10 cellular contexts compared by ENCODE assay signal in the genomic region with DNA sequence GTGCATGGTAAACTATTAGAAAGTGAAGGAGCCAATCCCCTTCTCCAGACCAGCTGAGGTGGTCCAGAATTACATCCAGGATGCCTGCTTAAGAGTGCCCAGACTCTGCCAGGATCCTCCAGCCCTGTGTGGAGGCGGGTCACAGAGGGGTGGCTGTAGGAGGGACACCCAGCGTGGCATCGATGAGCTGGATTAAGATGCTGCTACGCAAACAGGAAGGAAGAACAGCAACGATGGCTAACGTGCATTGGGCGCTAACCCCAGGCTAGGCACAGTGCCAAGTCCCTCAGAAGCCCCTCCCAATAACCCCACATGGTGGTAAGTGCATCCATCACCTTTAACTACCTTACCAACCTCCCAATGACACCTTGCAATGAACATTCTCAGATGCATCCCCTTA.
DNase-seq lines count a peak whose midpoint lies in the region; ATAC-seq, FAIRE-seq and TF ChIP-seq lines count a peak whose summit lies in the region.
"Had no signal": no experiment of that assay in that cellular context is flagged by ENCODE, and none has a peak within 500 bp of the region (broad histone marks: within the 10 kb centered on the region; RNA-seq: fewer than 3 reads in every experiment).

No MANE protein-coding gene starts in this region.

- H3K9me3 ChIP-seq in small intestine (ENCODE audit: control insufficient read depth, low read depth), result no peaks in the 10 kb centered on the region
- no peaks in the 10 kb centered on the region for H3K9me3 ChIP-seq in HepG2 (ENCODE audit: low read length)
- H3K9me3 ChIP-seq in SK-N-SH, result 0 out of 2 replicates have a peak, but pooled peaks cover 4% of the 10 kb centered on the region

- H3K4me1 Mint-ChIP-seq in T-helper 2 cell treated with Interferon-gamma antibody and Interleukin-4, amounts not matched to agents 5 μg/mL and 100 μg/mL, for 36 hours (ENCODE audit: low read depth), result peaks cover 34% of the 10 kb centered on the region
- peaks cover 52% of the 10 kb centered on the region for H3K4me1 Mint-ChIP-seq in activated naive CD4-positive, alpha-beta T cell treated with anti-CD3 and anti-CD28 coated beads, Interleukin-2, amount 50 U/mL, for 24 hours

- peak overlapping the region; percentile 7 for H3K4me3 Mint-ChIP-seq in T-helper 2 cell treated with Interferon-gamma antibody and Interleukin-4, amounts not matched to agents 5 μg/mL and 100 μg/mL, for 36 hours
- H3K4me3 Mint-ChIP-seq in activated naive CD4-positive, alpha-beta T cell treated with anti-CD3 and anti-CD28 coated beads, Interleukin-2, amount 50 U/mL, for 24 hours, result peak overlapping the region; percentile 21

- H3K27ac ChIP-seq in small intestine (ENCODE audit: low read depth in 1 of 2, low read length in 1 of 2), result peak overlapping the region in 1 of 2 donors; percentile 37
- no peak overlapping the region for H3K27ac ChIP-seq in HepG2 (ENCODE audit: extremely low read length, insufficient read depth, low read length)
- no peak overlapping the region for H3K27ac ChIP-seq in SK-N-SH (ENCODE audit: low read depth in 2 of 2, low read length in 1 of 2)

- H3K9me3 Mint-ChIP-seq in T-helper 2 cell treated with Interferon-gamma antibody and Interleukin-4, amounts not matched to agents 5 μg/mL and 100 μg/mL, for 36 hours, result no peaks in the 10 kb centered on the region
- H3K9me3 Mint-ChIP-seq in activated naive CD4-positive, alpha-beta T cell treated with anti-CD3 and anti-CD28 coated beads, Interleukin-2, amount 50 U/mL, for 24 hours, result no peaks in the 10 kb centered on the region

- H4K20me1 ChIP-seq in HepG2 (ENCODE audit: insufficient read depth, low read length) (no peaks in the 10 kb centered on the region), SK-N-SH (ENCODE audit: insufficient read depth) (no peaks in the 10 kb centered on the region)

- in situ Hi-C loops in HepG2 (cut with HindIII; ENCODE audit: extremely low pct_ligation_motif_present, low pct_unique_long_range_greater_than_20kb), result no loop called here

- H3K4me1 ChIP-seq in small intestine (ENCODE audit: control insufficient read depth in 2 of 2, insufficient read depth in 1 of 2, low read depth in 1 of 2, low read length in 1 of 2) (peaks cover 5 to 30% of the 10 kb centered on the region in 2 donors), HepG2 (ENCODE audit: insufficient read depth, low read length) (peaks cover 9% of the 10 kb centered on the region; the same call in 1 of the 2 replicates), SK-N-SH (ENCODE audit: control insufficient read depth in 1 of 2, insufficient read depth in 2 of 2, low read depth in 1 of 2, low read length in 1 of 2) (peaks cover 10 to 13% of the 10 kb centered on the region in 2 experiments; a peak in 3 of 4 replicates)

- TF ChIP-seq POLR2A in HepG2 (IDR thresholded peaks at IDR 0.05; ENCODE audit: insufficient read depth in 1 of 2, low read depth in 2 of 2, low read length in 2 of 2), result no peak

- no peaks in the 10 kb centered on the region for H3F3A ChIP-seq in SK-N-SH (replicated peaks; ENCODE audit: insufficient read depth)

- DNase-seq in Jurkat, Clone E6-1 (ENCODE audit: low read depth, low spot score), result peak; percentile 72
- DNase-seq in T-helper 2 cell treated with Interferon-gamma antibody and Interleukin-4, amounts not matched to agents 5 μg/mL and 100 μg/mL, for 36 hours (ENCODE audit: low spot score), result no peak
- DNase-seq in posterior vena cava (ENCODE audit: low spot score) (peak; percentile 80), occipital lobe (lab: John Stamatoyannopoulos, UW) (no peak), small intestine (no peak), HepG2 (ENCODE audit: low spot score) (no peak), SK-N-SH (no peak)
- DNase-seq: DMS 273 treated with DMSO at 0.1 percent for 48 hours, mesendoderm had no signal

- no peak for TF ChIP-seq RAD21 in HepG2 (CRISPR knock-in tag; IDR thresholded peaks at IDR 0.05)
- TF ChIP-seq RAD21 in SK-N-SH (IDR thresholded peaks at IDR 0.05; ENCODE audit: low read length), result no peak

- H3K36me3 ChIP-seq in small intestine (ENCODE audit: control insufficient read depth in 2 of 2, insufficient read depth in 2 of 2, low read length in 2 of 2), result no peaks in the 10 kb centered on the region
- no peaks in the 10 kb centered on the region for H3K36me3 ChIP-seq in HepG2 (replicated peaks in 1 of 2; ENCODE audit: control insufficient read depth in 1 of 2, insufficient read depth in 2 of 2, low read length in 2 of 2)
- peaks cover 0 to 4% of the 10 kb centered on the region in 2 experiments for H3K36me3 ChIP-seq in SK-N-SH (replicated peaks in 1 of 2; ENCODE audit: control insufficient read depth in 1 of 2, insufficient read depth in 2 of 2, low read length in 1 of 2)

- WGBS in small intestine, 3 donors, result 49 to 60% (median 55%) methylated on average over 7 of the region's 7 CpGs
- WGBS in HepG2 (ENCODE audit: low lambda C conversion rate), result 41% methylated on average over 7 of the region's 7 CpGs
- WGBS in SK-N-SH (ENCODE audit: low lambda C conversion rate), result 78% methylated on average over 7 of the region's 7 CpGs

- no TSS peak for BruUV-seq in HepG2 (replicated peaks; lab: Mats Ljungman, UMichigan)

- H3K27me3 Mint-ChIP-seq in T-helper 2 cell treated with Interferon-gamma antibody and Interleukin-4, amounts not matched to agents 5 μg/mL and 100 μg/mL, for 36 hours (ENCODE audit: low read depth), result no peaks in the 10 kb centered on the region
- no peaks in the 10 kb centered on the region for H3K27me3 Mint-ChIP-seq in activated naive CD4-positive, alpha-beta T cell treated with anti-CD3 and anti-CD28 coated beads, Interleukin-2, amount 50 U/mL, for 24 hours

- no peak overlapping the region for H3K4me3 ChIP-seq in Jurkat, Clone E6-1 (ENCODE audit: low read length)
- H3K4me3 ChIP-seq in small intestine (ENCODE audit: low read depth in 1 of 2, low read length in 2 of 2) (no peak overlapping the region), HepG2 (replicated peaks in 1 of 3; ENCODE audit: insufficient read depth in 1 of 3, low read depth in 2 of 3, low read length in 3 of 3) (no peak overlapping the region), SK-N-SH (ENCODE audit: low read depth in 2 of 2, low read length in 1 of 2) (no peak overlapping the region)

- no peaks in the 10 kb centered on the region for H3K9me2 ChIP-seq in SK-N-SH

- intact Hi-C loops in posterior vena cava (cut with DNase I), result no loop called here
- intact Hi-C loops in HepG2 (cut with micrococcal nuclease; ENCODE audit: unreplicated experiment), result no loop called here

- TF ChIP-seq EP300 in HepG2 (IDR thresholded peaks at IDR 0.05; ENCODE audit: low read depth in 2 of 2, low read length in 2 of 2) (no peak), HepG2 (CRISPR knock-in tag; IDR thresholded peaks at IDR 0.05; ENCODE audit: borderline replicate concordance) (no peak), SK-N-SH (IDR thresholded peaks at IDR 0.05; ENCODE audit: borderline replicate concordance in 1 of 2, low read depth in 1 of 2, low read length in 1 of 2) (no peak)

- POLR2A ChIA-PET in HepG2 (lab: Yijun Ruan, JAX) (no interaction called here), SK-N-SH (lab: Yijun Ruan, JAX) (interaction anchor here (0.7 kb wide), 1 partner anchor 13 kb away, joined by 3 read pairs; no protein-coding TSS in a partner anchor)

- no peak overlapping the region for H3K9ac ChIP-seq in HepG2 (ENCODE audit: insufficient read depth, low read depth, low read length)
- no peak overlapping the region for H3K9ac ChIP-seq in SK-N-SH

- CTCF ChIA-PET in HepG2 (lab: Yijun Ruan, JAX; ENCODE audit: low intra/inter-chr PET ratio, low total read pairs) (no interaction called here), SK-N-SH (lab: Yijun Ruan, JAX) (interaction anchor here (1.0 kb wide), 1 partner anchor 11 kb away, joined by 3 read pairs; no protein-coding TSS in a partner anchor)

- no peak for ATAC-seq in HepG2

- no peak for TF ChIP-seq CTCF in HepG2 (CRISPR knock-in tag; IDR thresholded peaks at IDR 0.05)
- no peak for TF ChIP-seq CTCF in SK-N-SH (IDR thresholded peaks at IDR 0.05)

- FAIRE-seq in small intestine (lab: Jason Lieb, UNC), result no peak
- no peak for FAIRE-seq in HepG2 (lab: Jason Lieb, UNC)

- peaks cover 2% of the 10 kb centered on the region for H3K36me3 Mint-ChIP-seq in T-helper 2 cell treated with Interferon-gamma antibody and Interleukin-4, amounts not matched to agents 5 μg/mL and 100 μg/mL, for 36 hours (ENCODE audit: low read depth)
- H3K36me3 Mint-ChIP-seq in activated naive CD4-positive, alpha-beta T cell treated with anti-CD3 and anti-CD28 coated beads, Interleukin-2, amount 50 U/mL, for 24 hours, result peaks cover 3% of the 10 kb centered on the region

- no peaks in the 10 kb centered on the region for H3K27me3 ChIP-seq in small intestine (ENCODE audit: control insufficient read depth in 2 of 2, insufficient read depth in 2 of 2, low read length in 2 of 2)
- peaks cover 1 to 11% of the 10 kb centered on the region in 2 experiments; a peak in 4 of 5 replicates for H3K27me3 ChIP-seq in HepG2 (ENCODE audit: control insufficient read depth in 1 of 2, insufficient read depth in 2 of 2, low read length in 2 of 2)
- H3K27me3 ChIP-seq in SK-N-SH (ENCODE audit: insufficient read depth), result no peaks in the 10 kb centered on the region

- H3K79me2 ChIP-seq in HepG2 (ENCODE audit: insufficient read depth, low read length), result no peaks in the 10 kb centered on the region
- H3K79me2 ChIP-seq in SK-N-SH (ENCODE audit: insufficient read depth), result no peaks in the 10 kb centered on the region

- H3K27ac Mint-ChIP-seq in T-helper 2 cell treated with Interferon-gamma antibody and Interleukin-4, amounts not matched to agents 5 μg/mL and 100 μg/mL, for 36 hours, result peak overlapping the region; percentile 39
- H3K27ac Mint-ChIP-seq in activated naive CD4-positive, alpha-beta T cell treated with anti-CD3 and anti-CD28 coated beads, Interleukin-2, amount 50 U/mL, for 24 hours, result no peak overlapping the region

- H3K4me2 ChIP-seq in HepG2 (ENCODE audit: low read depth, low read length) (no peak overlapping the region), SK-N-SH (no peak overlapping the region)

- H2AFZ ChIP-seq in HepG2 (ENCODE audit: low read length), result no peak overlapping the region
- no peak overlapping the region for H2AFZ ChIP-seq in SK-N-SH (ENCODE audit: low read depth)

TF ChIP-seq in HepG2, 621 proteins besides CTCF, POLR2A, EP300 and RAD21 (continues in another document):
- TF ChIP-seq ZNF260 (CRISPR knock-in tag; IDR thresholded peaks at IDR 0.05; ENCODE audit: borderline replicate concordance, low read depth) (no peak), ZNF484 (CRISPR knock-in tag; IDR thresholded peaks at IDR 0.05; ENCODE audit: borderline replicate concordance, low read depth) (no peak), SRSF9 (IDR thresholded peaks at IDR 0.05; ENCODE audit: borderline replicate concordance, insufficient read depth, low read depth, low read length, poor library complexity, severe bottlenecking) (no peak), ZNF382 (CRISPR knock-in tag; IDR thresholded peaks at IDR 0.05; ENCODE audit: borderline replicate concordance) (no peak)

TF ChIP-seq in SK-N-SH, 30 proteins besides CTCF, POLR2A, EP300 and RAD21 (continues in another document):
- TF ChIP-seq NFIC (IDR thresholded peaks at IDR 0.05; ENCODE audit: borderline replicate concordance), result no peak

Comparison
In these comparisons a context has a peak if more than half of its experiments do, and no peak if none do; other contexts are left out.
1. DNase-seq: peak in Jurkat, Clone E6-1 (single experiment) and posterior vena cava (single experiment); none in T-helper 2 cell treated with Interferon-gamma antibody and Interleukin-4, amounts not matched to agents 5 μg/mL and 100 μg/mL, for 36 hours (single experiment), occipital lobe (single experiment), small intestine (single experiment), HepG2 (single experiment) and SK-N-SH (single experiment).